In genomic region chr1:165650981-165651625, GRCh38 we compare ENCODE assay signal across 19 cellular contexts. TPM values are rescaled to one million over a fixed set of nuclear protein-coding genes. Genes with fewer than 3 reads are reported as not detected.
DNase-seq lines count a peak whose midpoint lies in the region; ATAC-seq, FAIRE-seq and TF ChIP-seq lines count a peak whose summit lies in the region.
"Had no signal": no experiment of that assay in that cellular context is flagged by ENCODE, and none has a peak within 500 bp of the region (broad histone marks: within the 10 kb centered on the region; RNA-seq: fewer than 3 reads in every experiment).

No MANE protein-coding gene starts in this region.

- DNase-seq in A673 (ENCODE audit: low spot score) (no peak), GM19239 (ENCODE audit: insufficient read length, low spot score) (no peak), choroid plexus epithelial cell (ENCODE audit: low read depth) (peak; percentile 68), psoas muscle (no peak)
- DNase-seq in activated CD8-positive, alpha-beta T cell treated with anti-CD3 and anti-CD28 coated beads, Interleukin-2, amount 10 ng/mL, durations not matched to agents 7 days and 5 days, result no peak
- DNase-seq in activated T-helper 2 cell treated with anti-CD3 and anti-CD28 coated beads, Interferon-gamma antibody, Interleukin-2, Interleukin-4, amounts not matched to agents 10 μg/mL and 5 μg/mL and 100 μg/mL, durations not matched to agents 14 hours and 24 hours and 36 hours (ENCODE audit: low spot score), result no peak
- DNase-seq in stimulated activated CD4-positive, alpha-beta T cell treated with anti-CD3 and anti-CD28 coated beads, Interleukin-2, amount 100 ng/mL, for 48 hours, result no peak
- DNase-seq: DMS 273 treated with DMSO at 0.1 percent for 48 hours, NCI-H1417, NCI-H187, NCI-H2107, NCI-H510A treated with DMSO at 0.1 percent for 48 hours, NCI-H774, Right ventricle myocardium superior had no signal

- H3K36me3 ChIP-seq in A673 (ENCODE audit: insufficient read depth, low read length, poor library complexity, severe bottlenecking) (peaks cover 25% of the 10 kb centered on the region), psoas muscle (ENCODE audit: insufficient read depth in 1 of 2, low read depth in 1 of 2) (peaks cover 14 to 67% of the 10 kb centered on the region in 2 donors)

- no peaks in the 10 kb centered on the region for H3K27me3 Mint-ChIP-seq in activated CD8-positive, alpha-beta T cell treated with anti-CD3 and anti-CD28 coated beads, Interleukin-2, amount 10 ng/mL, durations not matched to agents 7 days and 5 days (ENCODE audit: low read depth)
- H3K27me3 Mint-ChIP-seq in activated T-helper 2 cell treated with anti-CD3 and anti-CD28 coated beads, Interferon-gamma antibody, Interleukin-2, Interleukin-4, amounts not matched to agents 10 μg/mL and 5 μg/mL and 100 μg/mL, durations not matched to agents 14 hours and 24 hours and 36 hours (ENCODE audit: low read depth), result no peaks in the 10 kb centered on the region

- 88 to 93% (median 89%) methylated on average over 9 of the region's 9 CpGs for WGBS in psoas muscle, 3 donors

- H3K27ac Mint-ChIP-seq in activated CD8-positive, alpha-beta T cell treated with anti-CD3 and anti-CD28 coated beads, Interleukin-2, amount 10 ng/mL, durations not matched to agents 7 days and 5 days, result no peak overlapping the region
- H3K27ac Mint-ChIP-seq in activated T-helper 2 cell treated with anti-CD3 and anti-CD28 coated beads, Interferon-gamma antibody, Interleukin-2, Interleukin-4, amounts not matched to agents 10 μg/mL and 5 μg/mL and 100 μg/mL, durations not matched to agents 14 hours and 24 hours and 36 hours, result no peak overlapping the region

- BruUV-seq in A673 (replicated peaks; lab: Mats Ljungman, UMichigan), result no TSS peak

- peaks cover 8% of the 10 kb centered on the region for H3K4me1 Mint-ChIP-seq in activated CD8-positive, alpha-beta T cell treated with anti-CD3 and anti-CD28 coated beads, Interleukin-2, amount 10 ng/mL, durations not matched to agents 7 days and 5 days (ENCODE audit: low read depth)
- H3K4me1 Mint-ChIP-seq in activated T-helper 2 cell treated with anti-CD3 and anti-CD28 coated beads, Interferon-gamma antibody, Interleukin-2, Interleukin-4, amounts not matched to agents 10 μg/mL and 5 μg/mL and 100 μg/mL, durations not matched to agents 14 hours and 24 hours and 36 hours (ENCODE audit: low read depth), result peaks cover 24% of the 10 kb centered on the region

- H3K27ac ChIP-seq in A673 (ENCODE audit: low read depth, low read length, poor library complexity, severe bottlenecking) (peak overlapping the region; percentile 2), psoas muscle (peak overlapping the region; percentile 0)

- H3K9me3 Mint-ChIP-seq in activated CD8-positive, alpha-beta T cell treated with anti-CD3 and anti-CD28 coated beads, Interleukin-2, amount 10 ng/mL, durations not matched to agents 7 days and 5 days (ENCODE audit: insufficient read depth), result no peaks in the 10 kb centered on the region
- H3K9me3 Mint-ChIP-seq in activated T-helper 2 cell treated with anti-CD3 and anti-CD28 coated beads, Interferon-gamma antibody, Interleukin-2, Interleukin-4, amounts not matched to agents 10 μg/mL and 5 μg/mL and 100 μg/mL, durations not matched to agents 14 hours and 24 hours and 36 hours, result no peaks in the 10 kb centered on the region
- H3K9me3 Mint-ChIP-seq: CD14-positive monocyte had no signal

- H3K9me3 ChIP-seq in A673 (ENCODE audit: low read depth, low read length, poor library complexity, severe bottlenecking) (no peaks in the 10 kb centered on the region), psoas muscle (no peaks in the 10 kb centered on the region)

- CTCF ChIA-PET in A673 (lab: Charles Lee), result no interaction called here
- CTCF ChIA-PET in activated CD8-positive, alpha-beta T cell treated with anti-CD3 and anti-CD28 coated beads, Interleukin-2, amount 10 ng/mL, durations not matched to agents 7 days and 5 days (lab: Charles Lee), result no interaction called here

- intact Hi-C loops in A673 (cut with micrococcal nuclease; ENCODE audit: unreplicated experiment), result no loop called here
- intact Hi-C loops in psoas muscle (cut with DNase I), result no loop called here
- intact Hi-C loops in activated T-helper 2 cell treated with anti-CD3 and anti-CD28 coated beads, Interferon-gamma antibody, Interleukin-2, Interleukin-4, amounts not matched to agents 10 μg/mL and 5 μg/mL and 100 μg/mL, durations not matched to agents 14 hours and 24 hours and 36 hours (cut with micrococcal nuclease), result no loop called here

- TF ChIP-seq CTCF in A673 (conservative IDR thresholded peaks at IDR 0.05; ENCODE audit: low read depth, low read length) (no peak), choroid plexus epithelial cell (conservative IDR thresholded peaks at IDR 0.05; ENCODE audit: low read depth, low read length) (no peak), psoas muscle (IDR thresholded peaks at IDR 0.05) (no peak)

- POLR2A ChIA-PET in A673 (lab: Charles Lee; ENCODE audit: low non-redundant PET), result interaction anchor here (0.5 kb wide), 1 partner anchor 257 kb away, joined by 13 read pairs; no protein-coding TSS in a partner anchor
- POLR2A ChIA-PET in activated CD8-positive, alpha-beta T cell treated with anti-CD3 and anti-CD28 coated beads, Interleukin-2, amount 10 ng/mL, durations not matched to agents 7 days and 5 days (lab: Charles Lee), result no interaction called here

- no peaks in the 10 kb centered on the region for H3K27me3 ChIP-seq in A673 (replicated peaks; ENCODE audit: insufficient read depth, low read depth, low read length, poor library complexity)
- no peaks in the 10 kb centered on the region for H3K27me3 ChIP-seq in psoas muscle (ENCODE audit: insufficient read depth in 3 of 3, low read length in 2 of 3)

- H3K4me3 Mint-ChIP-seq in activated CD8-positive, alpha-beta T cell treated with anti-CD3 and anti-CD28 coated beads, Interleukin-2, amount 10 ng/mL, durations not matched to agents 7 days and 5 days, result no peak overlapping the region
- H3K4me3 Mint-ChIP-seq in activated T-helper 2 cell treated with anti-CD3 and anti-CD28 coated beads, Interferon-gamma antibody, Interleukin-2, Interleukin-4, amounts not matched to agents 10 μg/mL and 5 μg/mL and 100 μg/mL, durations not matched to agents 14 hours and 24 hours and 36 hours (ENCODE audit: low read depth), result no peak overlapping the region
- H3K4me3 Mint-ChIP-seq: CD14-positive monocyte had no signal

- peaks cover 2% of the 10 kb centered on the region for H3K36me3 Mint-ChIP-seq in activated CD8-positive, alpha-beta T cell treated with anti-CD3 and anti-CD28 coated beads, Interleukin-2, amount 10 ng/mL, durations not matched to agents 7 days and 5 days (ENCODE audit: low read depth)
- peaks cover 52% of the 10 kb centered on the region for H3K36me3 Mint-ChIP-seq in activated T-helper 2 cell treated with anti-CD3 and anti-CD28 coated beads, Interferon-gamma antibody, Interleukin-2, Interleukin-4, amounts not matched to agents 10 μg/mL and 5 μg/mL and 100 μg/mL, durations not matched to agents 14 hours and 24 hours and 36 hours (ENCODE audit: low read depth)

- peak; percentile 4 for FAIRE-seq in GM19239 (lab: Jason Lieb, UNC)
- FAIRE-seq: GM12892, GM18507, H1, RCC 7860 had no signal

- ATAC-seq in psoas muscle, result peak in 1 of 4 donors; percentile 57
- ATAC-seq in activated CD8-positive, alpha-beta T cell treated with anti-CD3 and anti-CD28 coated beads, Interleukin-2, amount 10 ng/mL, durations not matched to agents 7 days and 5 days, result no peak

- H3K4me3 ChIP-seq in A673 (ENCODE audit: low read depth, low read length, poor library complexity, severe bottlenecking) (no peak overlapping the region), choroid plexus epithelial cell (ENCODE audit: low read depth, low read length) (no peak overlapping the region), psoas muscle (no peak overlapping the region)

- H3K4me1 ChIP-seq in A673 (ENCODE audit: insufficient read depth, low read length, poor library complexity, severe bottlenecking), result peaks cover 2% of the 10 kb centered on the region
- H3K4me1 ChIP-seq in psoas muscle, result peaks cover 7% of the 10 kb centered on the region

RNA-seq across cellular contexts. Expression of gene MGST3, which starts 20.1 kb away (rescaled TPM):
- total RNA-seq in A673 (2021), result 150 and 155 TPM in 2 replicates
- total RNA-seq in psoas muscle, result 100 to 1,000 TPM; 223 to 318 (median 258) TPM
- 100 to 1,000 TPM; 177 to 329 (median 233) TPM for polyA plus RNA-seq in psoas muscle
- total RNA-seq in activated CD8-positive, alpha-beta T cell treated with anti-CD3 and anti-CD28 coated beads, Interleukin-2, amount 10 ng/mL, durations not matched to agents 7 days and 5 days, result 10 to 100 TPM; 30.9 to 33.0 TPM
- 63.6 and 63.7 TPM in 2 replicates for total RNA-seq in activated T-helper 2 cell treated with anti-CD3 and anti-CD28 coated beads, Interferon-gamma antibody, Interleukin-2, Interleukin-4, amounts not matched to agents 10 μg/mL and 5 μg/mL and 100 μg/mL, durations not matched to agents 14 hours and 24 hours and 36 hours

RNA-seq across cellular contexts. Expression of gene ALDH9A1, which starts 47.3 kb away (rescaled TPM):
- total RNA-seq in A673 (2021), result 81.7 and 83.0 TPM in 2 replicates
- total RNA-seq in psoas muscle, result 10 to 100 TPM; 40.9 to 69.3 (median 49.9) TPM
- 10 to 100 TPM; 30.4 to 37.0 (median 33.6) TPM for polyA plus RNA-seq in psoas muscle
- total RNA-seq in activated CD8-positive, alpha-beta T cell treated with anti-CD3 and anti-CD28 coated beads, Interleukin-2, amount 10 ng/mL, durations not matched to agents 7 days and 5 days, result 10 to 100 TPM; 42.7 to 48.2 TPM
- total RNA-seq in activated T-helper 2 cell treated with anti-CD3 and anti-CD28 coated beads, Interferon-gamma antibody, Interleukin-2, Interleukin-4, amounts not matched to agents 10 μg/mL and 5 μg/mL and 100 μg/mL, durations not matched to agents 14 hours and 24 hours and 36 hours, result 43.3 and 47.4 TPM in 2 replicates
